Comparison of ENCODE assay signal across 23 cellular contexts in the genomic region with DNA sequence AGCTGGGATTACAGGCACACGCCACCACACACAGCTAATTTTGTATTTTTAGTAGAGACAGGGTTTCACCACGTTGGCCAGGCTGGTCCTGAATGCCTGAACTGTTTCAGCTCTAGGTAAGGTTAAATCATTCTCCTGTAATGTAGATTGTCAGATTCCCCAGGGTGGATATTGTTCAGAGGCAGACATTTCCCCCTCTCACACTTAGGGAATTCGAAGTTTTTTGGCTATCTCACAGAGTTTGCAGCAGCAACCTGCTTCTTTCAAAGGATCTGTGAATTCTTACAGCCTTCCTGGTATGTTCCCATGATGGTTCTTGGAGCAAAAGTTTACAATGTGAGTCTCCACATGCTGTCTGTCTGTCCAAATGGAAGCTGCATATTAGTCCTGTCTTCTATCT.
"Had no signal": no experiment of that assay in that cellular context is flagged by ENCODE, and none has a peak within 500 bp of the region (broad histone marks: within the 10 kb centered on the region; RNA-seq: fewer than 3 reads in every experiment).

No MANE protein-coding gene starts in this region.

- DNase-seq: stimulated activated CD4-positive, alpha-beta T cell treated with anti-CD3 and anti-CD28 coated beads, Interleukin-2, amount 100 ng/mL, for 48 hours; stimulated activated CD4-positive, alpha-beta T cell treated with anti-CD3 and anti-CD28 coated beads, Interleukin-4, amount 100 ng/mL, for 1 hour; stimulated activated CD4-positive, alpha-beta T cell treated with anti-CD3 and anti-CD28 coated beads, Interleukin-4, amount 100 ng/mL, for 24 hours; stimulated activated CD4-positive, alpha-beta T cell treated with anti-CD3 and anti-CD28 coated beads, Interleukin-4, amount 100 ng/mL, for 4 hours; stimulated activated CD8-positive, alpha-beta memory T cell treated with anti-CD3 and anti-CD28 coated beads, Interleukin-4, amount 100 ng/mL, for 48 hours; stimulated activated naive B cell treated with anti-CD40 and anti-IgM and Interleukin-4, amounts not matched to agents 10 μg/mL and 1 μg/mL and 100 μg/mL, for 72 hours; stimulated activated naive CD4-positive, alpha-beta T cell; stimulated activated naive CD4-positive, alpha-beta T cell treated with Interleukin-2 at 50 U/mL for 16 hours; stimulated activated naive CD8-positive, alpha-beta T cell treated with anti-CD3 and anti-CD28 coated beads, Interleukin-15, amount 100 ng/mL, for 72 hours; stimulated activated naive CD8-positive, alpha-beta T cell treated with anti-CD3 and anti-CD28 coated beads, Interleukin-15, Interleukin-2, amounts not matched to agents 100 U/mL and 50 U/mL, for 24 hours; stomach; substantia nigra; testis; thyroid gland; tibial artery; transverse colon; upper lobe of left lung; upper lobe of right lung; uterus had no signal

- H3K9me3 ChIP-seq: stomach, suprapubic skin, testis, thoracic aorta, thyroid gland, tibial artery, transverse colon, upper lobe of left lung, upper lobe of right lung, uterus, vagina had no signal

- H3K4me1 ChIP-seq: stomach, suprapubic skin, testis, thyroid gland, tibial artery, tibial nerve, transverse colon, upper lobe of left lung, upper lobe of right lung, uterus, vagina had no signal

- H3K36me3 ChIP-seq: stomach, suprapubic skin, thoracic aorta, thyroid gland, tibial artery, tibial nerve, transverse colon, upper lobe of left lung, upper lobe of right lung, uterus, vagina had no signal

- H3K4me3 ChIP-seq: stomach, suprapubic skin, testis, thoracic aorta, thyroid gland, tibial artery, tibial nerve, transverse colon, upper lobe of left lung, upper lobe of right lung, uterus, vagina had no signal

- H3K27me3 ChIP-seq: stomach, suprapubic skin, testis, thyroid gland, tibial artery, tibial nerve, upper lobe of left lung, upper lobe of right lung, uterus, vagina had no signal

- H3K27ac ChIP-seq: stomach, suprapubic skin, testis, thoracic aorta, thyroid gland, tibial artery, tibial nerve, transverse colon, upper lobe of left lung, upper lobe of right lung, uterus, vagina had no signal
